8 cellular contexts compared by ENCODE assay signal in genomic region chr15:91224750-91225380, GRCh38.
DNase-seq lines count a peak whose midpoint lies in the region; ATAC-seq and TF ChIP-seq lines count a peak whose summit lies in the region.

No MANE protein-coding gene starts in this region.

- TF ChIP-seq CTCF in Caco-2 (IDR thresholded peaks at IDR 0.05; ENCODE audit: insufficient read depth in 1 of 2, low read depth in 1 of 2, low read length in 1 of 2, severe bottlenecking in 1 of 2, unreplicated experiment in 1 of 2) (peak; percentile 46 to 63), HEK293 (tag by site-specific recombination; IDR thresholded peaks at IDR 0.05) (peak; percentile 44; the same call in 1 of the 2 replicates), endodermal cell (conservative IDR thresholded peaks at IDR 0.05) (peak; percentile 93), nephron progenitor cell (IDR thresholded peaks at IDR 0.05) (peak; percentile 91)

- no peak for ATAC-seq in HG02642 (IDR thresholded peaks at IDR 0.05; ENCODE audit: poor library complexity, unreplicated experiment)

- CTCF ChIA-PET in Caco-2 (lab: Charles Lee) (interaction anchor here (1.1 kb wide), 1 partner anchor 169 kb away, joined by 3 read pairs; no protein-coding TSS in a partner anchor), HEK293 (lab: Yijun Ruan, JAX) (interaction anchor here (0.6 to 4.9 kb wide), 27 partner anchors 9 to 659 kb away, joined by 3 to 104 read pairs (median 4); no protein-coding TSS in a partner anchor)
- CTCF ChIA-PET in activated CD4-positive, alpha-beta memory T cell treated with anti-CD3 and anti-CD28 coated beads for 36 hours (lab: Charles Lee), result interaction anchor here (0.7 to 2.3 kb wide), 6 partner anchors 14 to 183 kb away, joined by 3 to 34 read pairs (median 4); no protein-coding TSS in a partner anchor

- H3K36me3 ChIP-seq in Caco-2 (ENCODE audit: control insufficient read depth, insufficient read depth, low read length) (no peaks in the 10 kb centered on the region), HEK293 (ENCODE audit: control insufficient read depth in 2 of 2, insufficient read depth in 1 of 2, low read length in 2 of 2) (no peaks in the 10 kb centered on the region), endodermal cell (ENCODE audit: control insufficient read depth, insufficient read depth, low read length) (no peaks in the 10 kb centered on the region)

- intact Hi-C loops in Caco-2 (cut with micrococcal nuclease; ENCODE audit: unreplicated experiment), result loop anchor here (1.0 kb wide), 1 partner anchor 169 kb away; no protein-coding TSS in a partner anchor
- intact Hi-C loops in activated CD4-positive, alpha-beta memory T cell treated with anti-CD3 and anti-CD28 coated beads for 36 hours (cut with micrococcal nuclease), result loop anchor here (1.0 kb wide), 1 partner anchor 169 kb away; no protein-coding TSS in a partner anchor

- H3K9me3 ChIP-seq in Caco-2 (no peaks in the 10 kb centered on the region), HEK293 (ENCODE audit: control insufficient read depth, insufficient read depth, low read depth, low read length) (no peaks in the 10 kb centered on the region), endodermal cell (ENCODE audit: control insufficient read depth, low read length) (no peaks in the 10 kb centered on the region)

- H3K9ac ChIP-seq in endodermal cell (ENCODE audit: extremely low read depth, low read length, poor library complexity, severe bottlenecking), result no peak overlapping the region

- no TSS peak for BruUV-seq in Caco-2 (replicated peaks; lab: Mats Ljungman, UMichigan)

- 84 to 88% methylated on average over 5 to 6 of the region's 7 CpGs for WGBS in endodermal cell (ENCODE audit: insufficient coverage in 1 of 2, insufficient read length in 1 of 2), 2 experiments

- H3K27me3 Mint-ChIP-seq in Caco-2 (ENCODE audit: insufficient read depth, unreplicated experiment), result peaks cover 16% of the 10 kb centered on the region
- H3K27me3 Mint-ChIP-seq in endodermal cell (ENCODE audit: insufficient read depth), result peaks cover 22% of the 10 kb centered on the region
- peaks cover 23% of the 10 kb centered on the region for H3K27me3 Mint-ChIP-seq in nephron progenitor cell (ENCODE audit: low read depth, poor library complexity)
- peaks cover 21% of the 10 kb centered on the region for H3K27me3 Mint-ChIP-seq in activated CD4-positive, alpha-beta memory T cell treated with anti-CD3 and anti-CD28 coated beads for 36 hours
- H3K27me3 Mint-ChIP-seq in T-helper 2 cell treated with Interferon-gamma antibody and Interleukin-4, amounts not matched to agents 5 μg/mL and 100 μg/mL, for 36 hours (ENCODE audit: low read depth), result peaks cover 2% of the 10 kb centered on the region

- H3K4me1 Mint-ChIP-seq in Caco-2 (ENCODE audit: low read depth, unreplicated experiment) (no peaks in the 10 kb centered on the region), endodermal cell (peaks cover 9% of the 10 kb centered on the region), nephron progenitor cell (peaks cover 5% of the 10 kb centered on the region)
- H3K4me1 Mint-ChIP-seq in activated CD4-positive, alpha-beta memory T cell treated with anti-CD3 and anti-CD28 coated beads for 36 hours (ENCODE audit: low read depth), result no peaks in the 10 kb centered on the region
- H3K4me1 Mint-ChIP-seq in T-helper 2 cell treated with Interferon-gamma antibody and Interleukin-4, amounts not matched to agents 5 μg/mL and 100 μg/mL, for 36 hours (ENCODE audit: low read depth), result no peaks in the 10 kb centered on the region

- no peak overlapping the region for H3K27ac ChIP-seq in HEK293 (ENCODE audit: extremely low read depth, low read depth, low read length)
- no peak overlapping the region for H3K27ac ChIP-seq in endodermal cell (ENCODE audit: low read depth, low read length)

- H3K9me3 Mint-ChIP-seq in Caco-2 (ENCODE audit: unreplicated experiment), result no peaks in the 10 kb centered on the region
- H3K9me3 Mint-ChIP-seq in endodermal cell, result no peaks in the 10 kb centered on the region
- H3K9me3 Mint-ChIP-seq in nephron progenitor cell, result no peaks in the 10 kb centered on the region
- H3K9me3 Mint-ChIP-seq in activated CD4-positive, alpha-beta memory T cell treated with anti-CD3 and anti-CD28 coated beads for 36 hours, result no peaks in the 10 kb centered on the region
- H3K9me3 Mint-ChIP-seq in T-helper 2 cell treated with Interferon-gamma antibody and Interleukin-4, amounts not matched to agents 5 μg/mL and 100 μg/mL, for 36 hours, result no peaks in the 10 kb centered on the region

- POLR2A ChIA-PET in Caco-2 (lab: Charles Lee), result no interaction called here
- POLR2A ChIA-PET in HEK293 (lab: Yijun Ruan, JAX), result interaction anchor here (0.5 kb wide), 1 partner anchor 12 kb away, joined by 3 read pairs; no protein-coding TSS in a partner anchor
- POLR2A ChIA-PET in activated CD4-positive, alpha-beta memory T cell treated with anti-CD3 and anti-CD28 coated beads for 36 hours (lab: Charles Lee), result no interaction called here

- H3K36me3 Mint-ChIP-seq in Caco-2 (ENCODE audit: insufficient read depth, unreplicated experiment) (no peaks in the 10 kb centered on the region), endodermal cell (ENCODE audit: low read depth) (no peaks in the 10 kb centered on the region), nephron progenitor cell (ENCODE audit: low read depth) (no peaks in the 10 kb centered on the region)
- no peaks in the 10 kb centered on the region for H3K36me3 Mint-ChIP-seq in activated CD4-positive, alpha-beta memory T cell treated with anti-CD3 and anti-CD28 coated beads for 36 hours
- H3K36me3 Mint-ChIP-seq in T-helper 2 cell treated with Interferon-gamma antibody and Interleukin-4, amounts not matched to agents 5 μg/mL and 100 μg/mL, for 36 hours (ENCODE audit: low read depth), result no peaks in the 10 kb centered on the region

- DNase-seq in Caco-2 (peak in 1 of 2 experiments; percentile 34), NCI-H82 (lab: John Stamatoyannopoulos, UW) (peak; percentile 84), endodermal cell (peak; percentile 71), nephron progenitor cell (peak; percentile 31)
- DNase-seq in activated CD4-positive, alpha-beta memory T cell treated with anti-CD3 and anti-CD28 coated beads for 36 hours, result no peak
- DNase-seq in T-helper 2 cell treated with Interferon-gamma antibody and Interleukin-4, amounts not matched to agents 5 μg/mL and 100 μg/mL, for 36 hours (ENCODE audit: low spot score), result no peak

- H3K4me3 Mint-ChIP-seq in Caco-2 (ENCODE audit: unreplicated experiment), result no peak overlapping the region
- H3K4me3 Mint-ChIP-seq in endodermal cell, result no peak overlapping the region
- H3K4me3 Mint-ChIP-seq in nephron progenitor cell, result no peak overlapping the region
- H3K4me3 Mint-ChIP-seq in activated CD4-positive, alpha-beta memory T cell treated with anti-CD3 and anti-CD28 coated beads for 36 hours, result no peak overlapping the region
- H3K4me3 Mint-ChIP-seq in T-helper 2 cell treated with Interferon-gamma antibody and Interleukin-4, amounts not matched to agents 5 μg/mL and 100 μg/mL, for 36 hours, result no peak overlapping the region

- no peak overlapping the region for H3K4me3 ChIP-seq in Caco-2 (ENCODE audit: low read depth, low read length)
- H3K4me3 ChIP-seq in HEK293 (ENCODE audit: low read depth, low read length), result no peak overlapping the region
- no peak overlapping the region for H3K4me3 ChIP-seq in endodermal cell (ENCODE audit: low read length)

- H3K27ac Mint-ChIP-seq in Caco-2 (ENCODE audit: unreplicated experiment), result no peak overlapping the region
- H3K27ac Mint-ChIP-seq in endodermal cell, result no peak overlapping the region
- H3K27ac Mint-ChIP-seq in nephron progenitor cell, result no peak overlapping the region
- H3K27ac Mint-ChIP-seq in activated CD4-positive, alpha-beta memory T cell treated with anti-CD3 and anti-CD28 coated beads for 36 hours, result no peak overlapping the region
- no peak overlapping the region for H3K27ac Mint-ChIP-seq in T-helper 2 cell treated with Interferon-gamma antibody and Interleukin-4, amounts not matched to agents 5 μg/mL and 100 μg/mL, for 36 hours

- H3K4me1 ChIP-seq in Caco-2 (no peaks in the 10 kb centered on the region), HEK293 (ENCODE audit: control insufficient read depth, insufficient read depth, low read length) (no peaks in the 10 kb centered on the region), endodermal cell (ENCODE audit: control insufficient read depth, insufficient read depth, low read length) (no peaks in the 10 kb centered on the region)

- H3K27me3 ChIP-seq in Caco-2 (replicated peaks; ENCODE audit: control insufficient read depth, insufficient read depth, low read length), result no peaks in the 10 kb centered on the region
- H3K27me3 ChIP-seq in endodermal cell (ENCODE audit: control insufficient read depth, insufficient read depth, low read length, poor library complexity, severe bottlenecking), result peaks cover 29% of the 10 kb centered on the region

TF ChIP-seq in HEK293, 187 proteins besides CTCF, POLR2A, EP300 and RAD21:
- no peak for TF ChIP-seq ZNF776 (tag by site-specific recombination; IDR thresholded peaks at IDR 0.05; ENCODE audit: borderline replicate concordance)
- no peak for TF ChIP-seq ZNF626 (tag by site-specific recombination; IDR thresholded peaks at IDR 0.05)
- TF ChIP-seq ZNF555 (tag by site-specific recombination; conservative IDR thresholded peaks at IDR 0.05), result no peak
- TF ChIP-seq ZNF654 (tag by site-specific recombination; IDR thresholded peaks at IDR 0.05; ENCODE audit: low read depth), result peak; percentile 21; the same call in 1 of the 2 replicates
TF ChIP-seq in HEK293: peak in this region for 1.

Comparison
In these comparisons a context has a peak if more than half of its experiments do, and no peak if none do; other contexts are left out.
1. DNase-seq: peak in NCI-H82 (single experiment), endodermal cell (single experiment) and nephron progenitor cell (single experiment); none in activated CD4-positive, alpha-beta memory T cell treated with anti-CD3 and anti-CD28 coated beads for 36 hours (single experiment) and T-helper 2 cell treated with Interferon-gamma antibody and Interleukin-4, amounts not matched to agents 5 μg/mL and 100 μg/mL, for 36 hours (single experiment).
2. Peak in every context shown above with its lines, with median percentiles within 50 percentile points of each other: CTCF ChIP-seq.